25 cellular contexts compared by ENCODE assay signal in genomic region chrX:106467422-106467821, GRCh38.
"Had no signal": no experiment of that assay in that cellular context is flagged by ENCODE, and none has a peak within 500 bp of the region (broad histone marks: within the 10 kb centered on the region; RNA-seq: fewer than 3 reads in every experiment).

No MANE protein-coding gene starts in this region.

- ATAC-seq: activated CD4-positive, CD25-positive, alpha-beta regulatory T cell treated with anti-CD3 and anti-CD28 coated beads, Interleukin-2, amount 50 U/mL, for 24 hours; activated naive CD4-positive, alpha-beta T cell treated with anti-CD3 and anti-CD28 coated beads, Interleukin-2, amount 50 U/mL, for 72 hours; activated T-cell treated with anti-CD3 and anti-CD28 coated beads, Interleukin-2, amount 50 U/mL, for 4 hours; activated T-helper 17 cell treated with anti-CD3 and anti-CD28 coated beads, Interleukin-2, amount 50 U/mL, for 72 hours; effector memory CD8-positive, alpha-beta T cell; heart left ventricle; left lobe of liver; mucosa of descending colon; natural killer cell treated with Interleukin-12 subunit alpha and Interleukin-12 subunit beta and Interleukin-15 and Interleukin-18, amount 100 ng/mL, for 72 hours; right lobe of liver; stimulated activated effector memory CD8-positive, alpha-beta T cell treated with anti-CD3 and anti-CD28 coated beads, Interleukin-12 subunit alpha, Interleukin-12 subunit beta, amount 100 ng/mL, for 72 hours had no signal

- H3K4me3 ChIP-seq: breast epithelium, dorsolateral prefrontal cortex, heart left ventricle, lung, mucosa of descending colon, right lobe of liver, skin epidermis, uterus had no signal

- H3K27me3 ChIP-seq: right lobe of liver had no signal

- DNase-seq: activated CD4-positive, alpha-beta memory T cell treated with anti-CD3 and anti-CD28 coated beads for 36 hours; activated CD4-positive, alpha-beta T cell treated with anti-CD3 and anti-CD28 coated beads for 48 hours; activated naive CD4-positive, alpha-beta T cell; activated T-cell treated with anti-CD3 and anti-CD28 coated beads, Interleukin-2, amount 50 U/mL, for 4 hours; central memory CD4-positive, alpha-beta T cell; effector memory CD8-positive, alpha-beta T cell; foreskin fibroblast; heart left ventricle; stimulated activated CD4-positive, alpha-beta T cell treated with anti-CD3 and anti-CD28 coated beads, Interleukin-4, amount 100 ng/mL, for 24 hours; uterus had no signal

- H3K27ac Mint-ChIP-seq: activated CD4-positive, alpha-beta memory T cell treated with anti-CD3 and anti-CD28 coated beads for 36 hours; activated naive CD4-positive, alpha-beta T cell treated with anti-CD3 and anti-CD28 coated beads, Interleukin-2, amount 50 U/mL, for 72 hours; activated T-helper 17 cell treated with anti-CD3 and anti-CD28 coated beads, Interleukin-2, amount 50 U/mL, for 72 hours; effector memory CD8-positive, alpha-beta T cell; natural killer cell treated with Interleukin-12 subunit alpha and Interleukin-12 subunit beta and Interleukin-15 and Interleukin-18, amount 100 ng/mL, for 72 hours; stimulated activated effector memory CD8-positive, alpha-beta T cell treated with anti-CD3 and anti-CD28 coated beads, Interleukin-12 subunit alpha, Interleukin-12 subunit beta, amount 100 ng/mL, for 72 hours; stimulated activated naive CD8-positive, alpha-beta T cell treated with anti-CD3 and anti-CD28 coated beads, Interleukin-15, Interleukin-2, amounts not matched to agents 100 ng/mL and 50 ng/mL, for 24 hours; type B pancreatic cell had no signal

- H3K36me3 ChIP-seq: breast epithelium, heart left ventricle, right lobe of liver, uterus had no signal

- H3K9me3 ChIP-seq: breast epithelium, heart left ventricle, mucosa of descending colon, right lobe of liver, uterus had no signal

- H3K9me3 Mint-ChIP-seq: activated CD4-positive, alpha-beta memory T cell treated with anti-CD3 and anti-CD28 coated beads for 36 hours; activated naive CD4-positive, alpha-beta T cell treated with anti-CD3 and anti-CD28 coated beads, Interleukin-2, amount 50 U/mL, for 72 hours; activated T-cell treated with anti-CD3 and anti-CD28 coated beads, Interleukin-2, amount 50 U/mL, for 4 hours; activated T-helper 17 cell treated with anti-CD3 and anti-CD28 coated beads, Interleukin-2, amount 50 U/mL, for 72 hours; effector memory CD8-positive, alpha-beta T cell; natural killer cell treated with Interleukin-12 subunit alpha and Interleukin-12 subunit beta and Interleukin-15 and Interleukin-18, amount 100 ng/mL, for 72 hours; stimulated activated effector memory CD8-positive, alpha-beta T cell treated with anti-CD3 and anti-CD28 coated beads, Interleukin-12 subunit alpha, Interleukin-12 subunit beta, amount 100 ng/mL, for 72 hours; stimulated activated naive CD8-positive, alpha-beta T cell treated with anti-CD3 and anti-CD28 coated beads, Interleukin-15, Interleukin-2, amounts not matched to agents 100 ng/mL and 50 ng/mL, for 24 hours; type B pancreatic cell had no signal

- H3K27me3 Mint-ChIP-seq: stimulated activated naive CD8-positive, alpha-beta T cell treated with anti-CD3 and anti-CD28 coated beads, Interleukin-15, Interleukin-2, amounts not matched to agents 100 ng/mL and 50 ng/mL, for 24 hours; type B pancreatic cell had no signal

- H3K27ac ChIP-seq: breast epithelium, dorsolateral prefrontal cortex, heart left ventricle, right lobe of liver, skin epidermis, uterus, VCaP had no signal

- H3K4me3 Mint-ChIP-seq: activated CD4-positive, alpha-beta memory T cell treated with anti-CD3 and anti-CD28 coated beads for 36 hours; activated T-cell treated with anti-CD3 and anti-CD28 coated beads, Interleukin-2, amount 50 U/mL, for 4 hours; activated T-helper 17 cell treated with anti-CD3 and anti-CD28 coated beads, Interleukin-2, amount 50 U/mL, for 72 hours; effector memory CD8-positive, alpha-beta T cell; natural killer cell treated with Interleukin-12 subunit alpha and Interleukin-12 subunit beta and Interleukin-15 and Interleukin-18, amount 100 ng/mL, for 72 hours; stimulated activated effector memory CD8-positive, alpha-beta T cell treated with anti-CD3 and anti-CD28 coated beads, Interleukin-12 subunit alpha, Interleukin-12 subunit beta, amount 100 ng/mL, for 72 hours; stimulated activated naive CD8-positive, alpha-beta T cell treated with anti-CD3 and anti-CD28 coated beads, Interleukin-15, Interleukin-2, amounts not matched to agents 100 ng/mL and 50 ng/mL, for 24 hours; type B pancreatic cell had no signal

- H3K36me3 Mint-ChIP-seq: activated CD4-positive, alpha-beta memory T cell treated with anti-CD3 and anti-CD28 coated beads for 36 hours; activated naive CD4-positive, alpha-beta T cell treated with anti-CD3 and anti-CD28 coated beads, Interleukin-2, amount 50 U/mL, for 72 hours; natural killer cell treated with Interleukin-12 subunit alpha and Interleukin-12 subunit beta and Interleukin-15 and Interleukin-18, amount 100 ng/mL, for 72 hours; stimulated activated effector memory CD8-positive, alpha-beta T cell treated with anti-CD3 and anti-CD28 coated beads, Interleukin-12 subunit alpha, Interleukin-12 subunit beta, amount 100 ng/mL, for 72 hours; type B pancreatic cell had no signal

- H3K4me1 ChIP-seq: breast epithelium, heart left ventricle, right lobe of liver, uterus had no signal

- H3K4me1 Mint-ChIP-seq: activated T-helper 17 cell treated with anti-CD3 and anti-CD28 coated beads, Interleukin-2, amount 50 U/mL, for 72 hours; stimulated activated effector memory CD8-positive, alpha-beta T cell treated with anti-CD3 and anti-CD28 coated beads, Interleukin-12 subunit alpha, Interleukin-12 subunit beta, amount 100 ng/mL, for 72 hours had no signal
